9 cellular contexts compared by ENCODE assay signal in the genomic region with DNA sequence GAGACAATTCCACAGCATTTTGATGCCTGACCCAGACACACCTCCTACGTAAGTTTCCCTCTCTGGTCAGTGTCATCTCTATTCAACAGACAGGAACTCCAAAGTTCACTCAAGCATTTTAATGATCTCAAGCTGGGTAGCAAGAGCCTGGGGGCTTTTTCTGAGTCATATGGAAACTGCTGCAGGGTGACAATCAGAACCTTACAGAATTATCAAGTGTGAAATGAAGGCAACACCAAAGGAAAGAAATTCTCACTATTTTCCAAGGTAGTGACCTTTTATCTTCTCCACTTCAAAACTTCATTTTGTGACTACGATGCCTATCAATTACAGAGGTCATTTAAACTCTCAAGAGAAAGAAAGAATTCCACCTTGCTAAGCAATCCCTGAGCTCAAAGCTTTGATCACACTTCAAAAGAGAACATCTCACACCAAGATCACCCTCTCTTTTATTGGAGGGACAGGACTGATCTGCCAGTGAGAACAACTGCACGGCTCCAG.
A peak's percentile ranks its signal among the peaks of the same experiment; 100 is the strongest.
DNase-seq lines count a peak whose midpoint lies in the region; ATAC-seq and TF ChIP-seq lines count a peak whose summit lies in the region.
"Had no signal": no experiment of that assay in that cellular context is flagged by ENCODE, and none has a peak within 500 bp of the region (broad histone marks: within the 10 kb centered on the region; RNA-seq: fewer than 3 reads in every experiment).

No MANE protein-coding gene starts in this region.

- ATAC-seq in GM19025 (IDR thresholded peaks at IDR 0.05; ENCODE audit: low read depth, unreplicated experiment) (peak; percentile 91), HG02588 (IDR thresholded peaks at IDR 0.05; ENCODE audit: unreplicated experiment) (peak; percentile 97)
- no peak for ATAC-seq in naive thymus-derived CD4-positive, alpha-beta T cell

- intact Hi-C loops in naive thymus-derived CD4-positive, alpha-beta T cell (cut with micrococcal nuclease), result no loop called here

- no peaks in the 10 kb centered on the region for H3K27me3 Mint-ChIP-seq in osteocyte (ENCODE audit: unreplicated experiment)
- no peaks in the 10 kb centered on the region for H3K27me3 Mint-ChIP-seq in CD8-positive, alpha-beta memory T cell
- no peaks in the 10 kb centered on the region for H3K27me3 Mint-ChIP-seq in naive thymus-derived CD4-positive, alpha-beta T cell

- DNase-seq in M059J (ENCODE audit: low read depth), result peak; percentile 84
- DNase-seq in osteocyte (ENCODE audit: extremely low spot score, unreplicated experiment), result no peak
- no peak for DNase-seq in CD8-positive, alpha-beta memory T cell
- no peak for DNase-seq in naive thymus-derived CD4-positive, alpha-beta T cell
- no peak for DNase-seq in HPDE6-E6E7 (ENCODE audit: extremely low spot score)
- DNase-seq: activated naive CD4-positive, alpha-beta T cell treated with anti-CD3 and anti-CD28 coated beads, Interleukin-2, amount 10 ng/mL, durations not matched to agents 7 days and 5 days; PC-9 had no signal

- no peaks in the 10 kb centered on the region for H3K36me3 ChIP-seq in CD8-positive, alpha-beta memory T cell (ENCODE audit: insufficient read depth, low read length)
- no peaks in the 10 kb centered on the region for H3K36me3 ChIP-seq in naive thymus-derived CD4-positive, alpha-beta T cell (ENCODE audit: control insufficient read depth in 2 of 3, insufficient read depth in 3 of 3, low read length in 3 of 3)

- no peak overlapping the region for H3K27ac ChIP-seq in CD8-positive, alpha-beta memory T cell (ENCODE audit: low read depth, low read length)
- H3K27ac ChIP-seq in naive thymus-derived CD4-positive, alpha-beta T cell (ENCODE audit: low read depth, low read length), result no peak overlapping the region
- H3K27ac ChIP-seq: PC-9 had no signal

- peak overlapping the region; percentile 50 for H3K27ac Mint-ChIP-seq in osteocyte (ENCODE audit: unreplicated experiment)
- H3K27ac Mint-ChIP-seq in CD8-positive, alpha-beta memory T cell, result no peak overlapping the region
- H3K27ac Mint-ChIP-seq in naive thymus-derived CD4-positive, alpha-beta T cell, result no peak overlapping the region
- H3K27ac Mint-ChIP-seq: activated naive CD4-positive, alpha-beta T cell treated with anti-CD3 and anti-CD28 coated beads, Interleukin-2, amount 10 ng/mL, durations not matched to agents 7 days and 5 days had no signal

- no peaks in the 10 kb centered on the region for H3K27me3 ChIP-seq in CD8-positive, alpha-beta memory T cell (ENCODE audit: insufficient read depth, low read length, poor library complexity, severe bottlenecking)
- no peaks in the 10 kb centered on the region for H3K27me3 ChIP-seq in naive thymus-derived CD4-positive, alpha-beta T cell (ENCODE audit: control insufficient read depth in 2 of 2, insufficient read depth in 2 of 2, low read length in 2 of 2)

- H3K9me3 Mint-ChIP-seq in osteocyte (ENCODE audit: unreplicated experiment), result no peaks in the 10 kb centered on the region
- no peaks in the 10 kb centered on the region for H3K9me3 Mint-ChIP-seq in CD8-positive, alpha-beta memory T cell
- peaks cover 0 to 8% (median 0%) of the 10 kb centered on the region in 11 donors for H3K9me3 Mint-ChIP-seq in naive thymus-derived CD4-positive, alpha-beta T cell
- H3K9me3 Mint-ChIP-seq: activated naive CD4-positive, alpha-beta T cell treated with anti-CD3 and anti-CD28 coated beads, Interleukin-2, amount 10 ng/mL, durations not matched to agents 7 days and 5 days had no signal

- H3K36me3 Mint-ChIP-seq in osteocyte (ENCODE audit: unreplicated experiment), result no peaks in the 10 kb centered on the region
- no peaks in the 10 kb centered on the region for H3K36me3 Mint-ChIP-seq in CD8-positive, alpha-beta memory T cell
- H3K36me3 Mint-ChIP-seq in naive thymus-derived CD4-positive, alpha-beta T cell, result no peaks in the 10 kb centered on the region
- H3K36me3 Mint-ChIP-seq: activated naive CD4-positive, alpha-beta T cell treated with anti-CD3 and anti-CD28 coated beads, Interleukin-2, amount 10 ng/mL, durations not matched to agents 7 days and 5 days had no signal

- no peak overlapping the region for H3K4me3 Mint-ChIP-seq in osteocyte (ENCODE audit: unreplicated experiment)
- H3K4me3 Mint-ChIP-seq in CD8-positive, alpha-beta memory T cell, result no peak overlapping the region
- H3K4me3 Mint-ChIP-seq in naive thymus-derived CD4-positive, alpha-beta T cell, result no peak overlapping the region
- H3K4me3 Mint-ChIP-seq: activated naive CD4-positive, alpha-beta T cell treated with anti-CD3 and anti-CD28 coated beads, Interleukin-2, amount 10 ng/mL, durations not matched to agents 7 days and 5 days had no signal

- H3K4me1 ChIP-seq in CD8-positive, alpha-beta memory T cell (ENCODE audit: insufficient read depth, low read length), result no peaks in the 10 kb centered on the region
- H3K4me1 ChIP-seq in naive thymus-derived CD4-positive, alpha-beta T cell (ENCODE audit: control insufficient read depth in 2 of 2, insufficient read depth in 2 of 2, low read length in 2 of 2), result no peaks in the 10 kb centered on the region

- H3K4me1 Mint-ChIP-seq in osteocyte (ENCODE audit: unreplicated experiment), result peaks cover 24% of the 10 kb centered on the region
- no peaks in the 10 kb centered on the region for H3K4me1 Mint-ChIP-seq in CD8-positive, alpha-beta memory T cell
- H3K4me1 Mint-ChIP-seq in naive thymus-derived CD4-positive, alpha-beta T cell, result peaks cover 0 to 4% (median 0%) of the 10 kb centered on the region in 7 donors
- H3K4me1 Mint-ChIP-seq: activated naive CD4-positive, alpha-beta T cell treated with anti-CD3 and anti-CD28 coated beads, Interleukin-2, amount 10 ng/mL, durations not matched to agents 7 days and 5 days had no signal

- POLR2A ChIA-PET in CD8-positive, alpha-beta memory T cell (lab: Charles Lee), result no interaction called here
- POLR2A ChIA-PET in naive thymus-derived CD4-positive, alpha-beta T cell (lab: Charles Lee), result no interaction called here

- TF ChIP-seq CTCF in osteocyte (IDR thresholded peaks at IDR 0.05), result no peak

- H3K4me3 ChIP-seq in CD8-positive, alpha-beta memory T cell (ENCODE audit: low read length), result no peak overlapping the region
- no peak overlapping the region for H3K4me3 ChIP-seq in naive thymus-derived CD4-positive, alpha-beta T cell (ENCODE audit: low read length)
- H3K4me3 ChIP-seq: PC-9 had no signal

- CTCF ChIA-PET in CD8-positive, alpha-beta memory T cell (lab: Charles Lee), result no interaction called here
- CTCF ChIA-PET in naive thymus-derived CD4-positive, alpha-beta T cell (lab: Charles Lee), result no interaction called here

- H3K9me3 ChIP-seq in CD8-positive, alpha-beta memory T cell (ENCODE audit: low read length), result no peaks in the 10 kb centered on the region
- H3K9me3 ChIP-seq in naive thymus-derived CD4-positive, alpha-beta T cell (ENCODE audit: control insufficient read depth in 2 of 3, low read length in 3 of 3), result no peaks in the 10 kb centered on the region
